10 cellular contexts compared by ENCODE assay signal in genomic region chr12:93743229-93743998, GRCh38.
DNase-seq lines count a peak whose midpoint lies in the region; TF ChIP-seq lines count a peak whose summit lies in the region.
"Had no signal": no experiment of that assay in that cellular context is flagged by ENCODE, and none has a peak within 500 bp of the region (broad histone marks: within the 10 kb centered on the region; RNA-seq: fewer than 3 reads in every experiment).

No MANE protein-coding gene starts in this region.

- no peaks in the 10 kb centered on the region for H3K36me3 Mint-ChIP-seq in activated naive CD4-positive, alpha-beta T cell treated with anti-CD3 and anti-CD28 coated beads for 36 hours (ENCODE audit: low read depth)

- no peak for TF ChIP-seq CTCF in ascending aorta (IDR thresholded peaks at IDR 0.05)
- no peak for TF ChIP-seq CTCF in tibial nerve (IDR thresholded peaks at IDR 0.05)

- 100% methylated on average over 2 of the region's 9 CpGs for WGBS in mesenchymal stem cell
- 89 to 91% methylated on average over 9 of the region's 9 CpGs for WGBS in tibial nerve, 2 donors

- no peaks in the 10 kb centered on the region for H3K27me3 Mint-ChIP-seq in activated naive CD4-positive, alpha-beta T cell treated with anti-CD3 and anti-CD28 coated beads for 36 hours (ENCODE audit: low read depth)

- H3K9ac ChIP-seq in mesenchymal stem cell (ENCODE audit: low read length): peak overlapping the region; percentile 92

- H2AFZ ChIP-seq in mesenchymal stem cell (ENCODE audit: low read depth, low read length): no peak overlapping the region

- no peak overlapping the region for H3K4ac ChIP-seq in mesenchymal stem cell (ENCODE audit: low read depth in 1 of 2, low read length in 2 of 2)

- no peak overlapping the region for H3K23ac ChIP-seq in mesenchymal stem cell (ENCODE audit: low read length in 2 of 2)

- H3K27ac ChIP-seq in ascending aorta: peak overlapping the region; percentile 90 to 93
- no peak overlapping the region for H3K27ac ChIP-seq in mesenchymal stem cell (ENCODE audit: low read length, poor library complexity, severe bottlenecking)
- H3K27ac ChIP-seq in tibial nerve: peak overlapping the region; percentile 80 to 92 (median 88)
- H3K27ac ChIP-seq: BLaER1 treated with 17β-estradiol and CSF1 and Interleukin-3, amounts not matched to agents 10 nM and 100 nM had no signal

- no peak overlapping the region for H2BK12ac ChIP-seq in mesenchymal stem cell (ENCODE audit: low read length in 2 of 2)

- no peak overlapping the region for H2BK15ac ChIP-seq in mesenchymal stem cell (ENCODE audit: low read depth, poor library complexity, severe bottlenecking)

- H3K79me1 ChIP-seq in mesenchymal stem cell (replicated peaks; ENCODE audit: low read length, poor library complexity, severe bottlenecking): peaks cover 4% of the 10 kb centered on the region

- H2AK5ac ChIP-seq in mesenchymal stem cell (ENCODE audit: low read length, severe bottlenecking): no peak overlapping the region

- H3K14ac ChIP-seq in mesenchymal stem cell (ENCODE audit: low read length in 2 of 2): no peak overlapping the region

- TF ChIP-seq POLR2A in tibial nerve (IDR thresholded peaks at IDR 0.05): no peak

- no peak for DNase-seq in activated naive CD4-positive, alpha-beta T cell treated with anti-CD3 and anti-CD28 coated beads for 36 hours
- DNase-seq in activated naive CD4-positive, alpha-beta T cell (lab: John Stamatoyannopoulos, UW): no peak
- DNase-seq in ascending aorta (ENCODE audit: low spot score in 2 of 2) (no peak), mesenchymal stem cell (no peak), tibial nerve (ENCODE audit: low spot score in 2 of 2) (no peak), activated gamma-delta T cell treated with Interleukin-2 at 50 U/mL for 16 hours (no peak), AML-193 (lab: John Stamatoyannopoulos, UW) (no peak)
- no peak for DNase-seq in central memory CD4-positive, alpha-beta T cell
- DNase-seq: NCI-H510A treated with DMSO at 0.1 percent for 48 hours had no signal

- H3K4me2 ChIP-seq in mesenchymal stem cell (ENCODE audit: low read length, poor library complexity, severe bottlenecking): no peak overlapping the region

- H4K91ac ChIP-seq in mesenchymal stem cell (ENCODE audit: low read length): no peak overlapping the region

- H3K18ac ChIP-seq in mesenchymal stem cell (ENCODE audit: low read depth in 1 of 2, low read length in 2 of 2): no peak overlapping the region

- no peak for TF ChIP-seq EP300 in tibial nerve (IDR thresholded peaks at IDR 0.05)

- H3K4me3 ChIP-seq in ascending aorta (peak overlapping the region; percentile 61 to 76), mesenchymal stem cell (ENCODE audit: insufficient read depth in 1 of 2, low read depth in 1 of 2, low read length in 2 of 2) (peak overlapping the region in 1 of 2 experiments; percentile 95), tibial nerve (peak overlapping the region in 1 of 4 donors; percentile 64)

- H3K4me1 ChIP-seq in ascending aorta: peaks cover 0 to 9% of the 10 kb centered on the region in 2 donors
- no peaks in the 10 kb centered on the region for H3K4me1 ChIP-seq in mesenchymal stem cell (ENCODE audit: control insufficient read depth, insufficient read depth, low read depth, low read length)
- peaks cover 0 to 57% (median 24%) of the 10 kb centered on the region in 4 donors for H3K4me1 ChIP-seq in tibial nerve

- intact Hi-C loops in activated naive CD4-positive, alpha-beta T cell treated with anti-CD3 and anti-CD28 coated beads for 36 hours (cut with micrococcal nuclease): loop anchor here (5.0 kb wide), 1 partner anchor 151 kb away; no protein-coding TSS in a partner anchor
- intact Hi-C loops in ascending aorta (cut with DNase I): loop anchor here (5.0 kb wide), 3 partner anchors 36 to 151 kb away; no protein-coding TSS in a partner anchor

- CTCF ChIA-PET in activated naive CD4-positive, alpha-beta T cell treated with anti-CD3 and anti-CD28 coated beads for 36 hours (lab: Charles Lee): no interaction called here

- H3K9me3 ChIP-seq in ascending aorta (no peaks in the 10 kb centered on the region), mesenchymal stem cell (ENCODE audit: control insufficient read depth, low read length) (no peaks in the 10 kb centered on the region), tibial nerve (no peaks in the 10 kb centered on the region)
- H3K9me3 ChIP-seq: BLaER1 treated with 17β-estradiol and CSF1 and Interleukin-3, amounts not matched to agents 10 nM and 100 nM had no signal

- H2BK5ac ChIP-seq in mesenchymal stem cell (ENCODE audit: low read depth, low read length, poor library complexity, severe bottlenecking): no peak overlapping the region

- H3K9me3 Mint-ChIP-seq in activated naive CD4-positive, alpha-beta T cell treated with anti-CD3 and anti-CD28 coated beads for 36 hours: no peaks in the 10 kb centered on the region

- H4K8ac ChIP-seq in mesenchymal stem cell (ENCODE audit: low read length): no peak overlapping the region

- peak overlapping the region; percentile 76 for H3K4me3 Mint-ChIP-seq in activated naive CD4-positive, alpha-beta T cell treated with anti-CD3 and anti-CD28 coated beads for 36 hours

- H3K27ac Mint-ChIP-seq in activated naive CD4-positive, alpha-beta T cell treated with anti-CD3 and anti-CD28 coated beads for 36 hours: no peak overlapping the region

- H3K27me3 ChIP-seq in ascending aorta (no peaks in the 10 kb centered on the region), mesenchymal stem cell (ENCODE audit: control insufficient read depth in 1 of 2, insufficient read depth in 1 of 2, low read length in 2 of 2) (no peaks in the 10 kb centered on the region), tibial nerve (no peaks in the 10 kb centered on the region)

- peaks cover 40% of the 10 kb centered on the region for H3K4me1 Mint-ChIP-seq in activated naive CD4-positive, alpha-beta T cell treated with anti-CD3 and anti-CD28 coated beads for 36 hours (ENCODE audit: low read depth)

- no peak overlapping the region for H2BK120ac ChIP-seq in mesenchymal stem cell (ENCODE audit: low read depth, low read length)

- H3K36me3 ChIP-seq in ascending aorta: no peaks in the 10 kb centered on the region
- no peaks in the 10 kb centered on the region for H3K36me3 ChIP-seq in mesenchymal stem cell (ENCODE audit: control insufficient read depth in 1 of 2, insufficient read depth in 2 of 2, low read depth in 1 of 2, low read length in 2 of 2)
- H3K36me3 ChIP-seq in tibial nerve: no peaks in the 10 kb centered on the region
- H3K36me3 ChIP-seq: BLaER1 treated with 17β-estradiol and CSF1 and Interleukin-3, amounts not matched to agents 10 nM and 100 nM had no signal
